8 cellular contexts compared by ENCODE assay signal in genomic region chr5:58459860-58460726, GRCh38. TPM values are rescaled to one million over a fixed set of nuclear protein-coding genes. Genes with fewer than 3 reads are reported as not detected.
DNase-seq lines count a peak whose midpoint lies in the region; ATAC-seq and TF ChIP-seq lines count a peak whose summit lies in the region.

PLK2 (minus strand) TSS chr5:58460086; CDS start chr5:58459959, 127 bp downstream.

- TF ChIP-seq CTCF in AG10803 (conservative IDR thresholded peaks at IDR 0.05; ENCODE audit: low read length) (peak; percentile 46), endodermal cell (conservative IDR thresholded peaks at IDR 0.05) (peak; percentile 60)

- peak within 1 kb of the TSS; percentile 80 for H3K4me3 Mint-ChIP-seq in endodermal cell

- H3K9me3 ChIP-seq in endodermal cell (ENCODE audit: control insufficient read depth, low read length) (no peaks in the 10 kb centered on the region), mesodermal cell (ENCODE audit: control insufficient read depth, low read length) (no peaks in the 10 kb centered on the region)

- no peaks in the 10 kb centered on the region for H3K27me3 ChIP-seq in endodermal cell (ENCODE audit: control insufficient read depth, insufficient read depth, low read length, poor library complexity, severe bottlenecking)

- 0% methylated on average over 21 to 99 of the region's 99 CpGs for WGBS in endodermal cell (ENCODE audit: insufficient coverage in 1 of 2, insufficient read length in 1 of 2), 2 experiments
- 0 to 1% methylated on average over 61 to 96 of the region's 99 CpGs for WGBS in mesodermal cell (ENCODE audit: insufficient coverage in 2 of 2), 2 experiments

- H3K9ac ChIP-seq in endodermal cell (ENCODE audit: extremely low read depth, low read length, poor library complexity, severe bottlenecking): peak within 1 kb of the TSS; percentile 86

- H3K9me3 Mint-ChIP-seq in endodermal cell: no peaks in the 10 kb centered on the region

- peak; percentile 63 for ATAC-seq in GM18870 (IDR thresholded peaks at IDR 0.05; ENCODE audit: unreplicated experiment)
- ATAC-seq in HG03103 (IDR thresholded peaks at IDR 0.05; ENCODE audit: low read depth, unreplicated experiment): peak; percentile 57

- H3K27ac ChIP-seq in endodermal cell (ENCODE audit: low read depth, low read length) (peak within 1 kb of the TSS; percentile 82), mesodermal cell (ENCODE audit: low read depth, low read length, severe bottlenecking) (peak within 1 kb of the TSS; percentile 90)

- H3K4me3 ChIP-seq in AG10803 (ENCODE audit: low read length): peak within 1 kb of the TSS; percentile 78
- H3K4me3 ChIP-seq in endodermal cell (ENCODE audit: low read length): peak within 1 kb of the TSS; percentile 98
- H3K4me3 ChIP-seq in mesodermal cell (ENCODE audit: extremely low read depth, insufficient read depth, low read length, poor library complexity, severe bottlenecking): peak within 1 kb of the TSS; percentile 85

- DNase-seq in AG10803 (ENCODE audit: low read depth): peak; percentile 94
- DNase-seq in NCI-H82 (lab: John Stamatoyannopoulos, UW): peak; percentile 85
- peak; percentile 85 for DNase-seq in activated CD8-positive, alpha-beta memory T cell treated with anti-CD3 and anti-CD28 coated beads, Interleukin-2, amount 50 U/mL, for 1 hour (ENCODE audit: extremely low read depth)
- DNase-seq in endodermal cell: peak; percentile 95
- peak; percentile 67 for DNase-seq in stimulated activated CD8-positive, alpha-beta memory T cell treated with anti-CD3 and anti-CD28 coated beads, Interleukin-15, amount 100 ng/mL, for 24 hours (ENCODE audit: low read depth)

- H3K27me3 Mint-ChIP-seq in endodermal cell (ENCODE audit: insufficient read depth): peaks cover 12% of the 10 kb centered on the region

- H3K36me3 Mint-ChIP-seq in endodermal cell (ENCODE audit: low read depth): peaks cover 23% of the 10 kb centered on the region

- H3K4me1 Mint-ChIP-seq in endodermal cell: peaks cover 8% of the 10 kb centered on the region

- H3K27ac Mint-ChIP-seq in endodermal cell: peak within 1 kb of the TSS; percentile 88

- H3K4me1 ChIP-seq in endodermal cell (ENCODE audit: control insufficient read depth, insufficient read depth, low read length) (no peaks in the 10 kb centered on the region), mesodermal cell (ENCODE audit: control insufficient read depth, insufficient read depth, low read length, poor library complexity, severe bottlenecking) (peaks cover 23% of the 10 kb centered on the region)

- H3K36me3 ChIP-seq in endodermal cell (ENCODE audit: control insufficient read depth, insufficient read depth, low read length): peaks cover 32% of the 10 kb centered on the region
- peaks cover 40% of the 10 kb centered on the region for H3K36me3 ChIP-seq in mesodermal cell (ENCODE audit: control insufficient read depth, insufficient read depth, low read length)

RNA-seq across cellular contexts. Expression of gene PLK2, which starts in this region (rescaled TPM):
- total RNA-seq in endodermal cell: 10 to 100 TPM in 1 of 2 donors, 1 to 10 TPM in 1; 9.7 to 16.4 TPM
- 38.4 TPM for polyA plus RNA-seq in endodermal cell (2013, experiment 1 of 2)
- polyA plus RNA-seq in endodermal cell (2013, experiment 2 of 2): 42.5 TPM
- 241 TPM for polyA plus RNA-seq in mesodermal cell (2013, experiment 1 of 2)
- 222 TPM for polyA plus RNA-seq in mesodermal cell (2013, experiment 2 of 2)

Comparison
In these comparisons a context has a peak if more than half of its experiments do, and no peak if none do; other contexts are left out.
1. Peak in every context shown above with its lines: DNase-seq, ATAC-seq, H3K4me3 ChIP-seq and H3K27ac ChIP-seq.